23 cellular contexts compared by ENCODE assay signal in genomic region chr3:57275393-57275792, GRCh38.
"Had no signal": no experiment of that assay in that cellular context is flagged by ENCODE, and none has a peak within 500 bp of the region (broad histone marks: within the 10 kb centered on the region; RNA-seq: fewer than 3 reads in every experiment).

No MANE protein-coding gene starts in this region.

- H3K4me1 ChIP-seq: esophagus squamous epithelium, gastrocnemius medialis, heart right ventricle, left lung, lower lobe of right lung had no signal

- H3K9me3 ChIP-seq: gastrocnemius medialis, left lung, lower lobe of right lung had no signal

- H3K27me3 ChIP-seq: dorsolateral prefrontal cortex, esophagus squamous epithelium, gastrocnemius medialis, heart right ventricle, left lung had no signal

- H3K4me1 Mint-ChIP-seq: mesothelial cell of epicardium, naive B cell had no signal

- H3K27ac Mint-ChIP-seq: mesothelial cell of epicardium had no signal

- H3K4me3 Mint-ChIP-seq: mesothelial cell of epicardium, naive B cell had no signal

- H3K27me3 Mint-ChIP-seq: naive B cell had no signal

- DNase-seq: dermis blood vessel endothelial cell; dorsolateral prefrontal cortex; effector CD4-positive, alpha-beta T cell; effector memory CD4-positive, alpha-beta T cell; erythroblast; esophagus squamous epithelium; foreskin melanocyte; gastrocnemius medialis; glutamatergic neuron; head of caudate nucleus; heart right ventricle; hippocampal formation; left cardiac atrium; left lung; left ventricle myocardium superior; lower lobe of right lung; mesenchymal stem cell; mucosa of descending colon; naive B cell had no signal

- H3K4me3 ChIP-seq: coronary artery, dorsolateral prefrontal cortex, esophagus squamous epithelium, gastrocnemius medialis, heart right ventricle, left lung, lower lobe of right lung, mucosa of descending colon had no signal

- ATAC-seq: esophagus mucosa, heart right ventricle, left cardiac atrium, left lung, left ventricle myocardium superior, lower lobe of right lung, mucosa of descending colon had no signal

- H3K27ac ChIP-seq: coronary artery, dorsolateral prefrontal cortex, epithelial cell of prostate, esophagus squamous epithelium, heart right ventricle, left lung, lower lobe of right lung had no signal
